In the genomic region with DNA sequence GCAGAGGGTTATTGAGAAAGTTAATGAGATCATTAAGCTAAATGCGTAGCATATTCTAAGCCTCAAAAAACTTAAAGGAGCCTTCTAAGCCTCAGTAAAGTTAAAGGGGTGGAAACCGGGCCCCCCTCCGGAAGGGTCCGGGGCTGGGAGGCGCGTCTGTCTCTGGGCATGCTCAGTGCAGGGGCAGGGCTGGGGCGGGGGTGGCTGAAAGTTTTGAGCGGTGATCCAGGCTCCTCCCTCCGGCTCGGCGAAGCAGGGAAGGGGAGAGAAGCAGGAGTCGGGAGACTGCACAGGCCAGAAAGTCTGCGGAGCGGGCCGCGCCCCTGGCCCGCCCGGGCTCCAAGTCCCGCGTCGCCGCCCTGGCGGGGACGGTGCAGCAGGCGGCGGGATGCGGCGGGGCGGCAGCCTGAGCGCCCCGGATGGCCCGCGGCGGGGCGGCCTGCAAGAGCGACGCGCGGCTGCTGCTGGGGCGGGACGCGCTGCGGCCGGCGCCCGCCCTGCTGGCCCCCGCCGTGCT, we compare ENCODE assay signal across 8 cellular contexts.
DNase-seq lines count a peak whose midpoint lies in the region; ATAC-seq and TF ChIP-seq lines count a peak whose summit lies in the region.

A gene (plus strand): TSS at position 240 of the 517 bp plus-strand sequence. CDS start 180 bp downstream, at position 420.

- peaks cover 8% of the 10 kb centered on the region for H3K9me3 Mint-ChIP-seq in dendritic cell treated with granulocyte-macrophage colony-stimulating factor and Interleukin-4, amounts not matched to agents 40 ng/mL and 50 ng/mL, for 4 days

- H3K27me3 ChIP-seq in layer of hippocampus (ENCODE audit: control insufficient read depth, insufficient read depth, low read length), result peaks cover 26% of the 10 kb centered on the region

- ATAC-seq in HG03025 (IDR thresholded peaks at IDR 0.05; ENCODE audit: low FRiP score, unreplicated experiment) (peak; percentile 51), SK-N-SH treated with all-trans-retinoic acid at 6 μM for 48 hours (peak; percentile 96), HG02623 (IDR thresholded peaks at IDR 0.05; ENCODE audit: unreplicated experiment) (no peak)

- H3K27me3 Mint-ChIP-seq in dendritic cell treated with granulocyte-macrophage colony-stimulating factor and Interleukin-4, amounts not matched to agents 40 ng/mL and 50 ng/mL, for 4 days, result peaks cover 73% of the 10 kb centered on the region

- DNase-seq in D341Med (ENCODE audit: low spot score) (peak; percentile 72), NOMO-1 treated with dmso at 0.1 percent for 144 hours (lab: John Stamatoyannopoulos, UW; ENCODE audit: unreplicated experiment) (no peak)
- peak; percentile 28 to 38 for DNase-seq in stimulated activated CD4-positive, alpha-beta T cell treated with anti-CD3 and anti-CD28 coated beads, Interleukin-2, amount 100 ng/mL, for 24 hours

- peak within 1 kb of the TSS; percentile 46 for H3K27ac ChIP-seq in layer of hippocampus (ENCODE audit: low read depth, low read length)

- H3K4me1 Mint-ChIP-seq in dendritic cell treated with granulocyte-macrophage colony-stimulating factor and Interleukin-4, amounts not matched to agents 40 ng/mL and 50 ng/mL, for 4 days (ENCODE audit: low read depth), result peaks cover 22% of the 10 kb centered on the region

- no peak within 1 kb of the TSS for H3K27ac Mint-ChIP-seq in dendritic cell treated with granulocyte-macrophage colony-stimulating factor and Interleukin-4, amounts not matched to agents 40 ng/mL and 50 ng/mL, for 4 days

- H3K4me3 Mint-ChIP-seq in dendritic cell treated with granulocyte-macrophage colony-stimulating factor and Interleukin-4, amounts not matched to agents 40 ng/mL and 50 ng/mL, for 4 days, result peak within 1 kb of the TSS; percentile 76

- H3K36me3 Mint-ChIP-seq in dendritic cell treated with granulocyte-macrophage colony-stimulating factor and Interleukin-4, amounts not matched to agents 40 ng/mL and 50 ng/mL, for 4 days (ENCODE audit: low read depth), result no peaks in the 10 kb centered on the region

- intact Hi-C loops in dendritic cell treated with granulocyte-macrophage colony-stimulating factor and Interleukin-4, amounts not matched to agents 40 ng/mL and 50 ng/mL, for 4 days (cut with micrococcal nuclease), result no loop called here

TF ChIP-seq in SK-N-SH treated with all-trans-retinoic acid at 6 μM for 48 hours, 23 proteins besides CTCF, POLR2A, EP300 and RAD21:
- TF ChIP-seq ZNF8 (CRISPR knock-in tag; IDR thresholded peaks at IDR 0.05), result no peak
- TF ChIP-seq TOX (CRISPR knock-in tag; IDR thresholded peaks at IDR 0.05; ENCODE audit: borderline replicate concordance), result no peak
- TF ChIP-seq BACH2 (CRISPR knock-in tag; IDR thresholded peaks at IDR 0.05; ENCODE audit: borderline replicate concordance), result no peak
- TF ChIP-seq ZC3H10 (CRISPR knock-in tag; IDR thresholded peaks at IDR 0.05), result no peak
- TF ChIP-seq, protein P1, sequence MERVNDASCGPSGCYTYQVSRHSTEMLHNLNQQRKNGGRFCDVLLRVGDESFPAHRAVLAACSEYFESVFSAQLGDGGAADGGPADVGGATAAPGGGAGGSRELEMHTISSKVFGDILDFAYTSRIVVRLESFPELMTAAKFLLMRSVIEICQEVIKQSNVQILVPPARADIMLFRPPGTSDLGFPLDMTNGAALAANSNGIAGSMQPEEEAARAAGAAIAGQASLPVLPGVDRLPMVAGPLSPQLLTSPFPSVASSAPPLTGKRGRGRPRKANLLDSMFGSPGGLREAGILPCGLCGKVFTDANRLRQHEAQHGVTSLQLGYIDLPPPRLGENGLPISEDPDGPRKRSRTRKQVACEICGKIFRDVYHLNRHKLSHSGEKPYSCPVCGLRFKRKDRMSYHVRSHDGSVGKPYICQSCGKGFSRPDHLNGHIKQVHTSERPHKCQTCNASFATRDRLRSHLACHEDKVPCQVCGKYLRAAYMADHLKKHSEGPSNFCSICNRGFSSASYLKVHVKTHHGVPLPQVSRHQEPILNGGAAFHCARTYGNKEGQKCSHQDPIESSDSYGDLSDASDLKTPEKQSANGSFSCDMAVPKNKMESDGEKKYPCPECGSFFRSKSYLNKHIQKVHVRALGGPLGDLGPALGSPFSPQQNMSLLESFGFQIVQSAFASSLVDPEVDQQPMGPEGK (CRISPR knock-in tag; IDR thresholded peaks at IDR 0.05; ENCODE audit: borderline replicate concordance), result no peak
- TF ChIP-seq, protein P2, sequence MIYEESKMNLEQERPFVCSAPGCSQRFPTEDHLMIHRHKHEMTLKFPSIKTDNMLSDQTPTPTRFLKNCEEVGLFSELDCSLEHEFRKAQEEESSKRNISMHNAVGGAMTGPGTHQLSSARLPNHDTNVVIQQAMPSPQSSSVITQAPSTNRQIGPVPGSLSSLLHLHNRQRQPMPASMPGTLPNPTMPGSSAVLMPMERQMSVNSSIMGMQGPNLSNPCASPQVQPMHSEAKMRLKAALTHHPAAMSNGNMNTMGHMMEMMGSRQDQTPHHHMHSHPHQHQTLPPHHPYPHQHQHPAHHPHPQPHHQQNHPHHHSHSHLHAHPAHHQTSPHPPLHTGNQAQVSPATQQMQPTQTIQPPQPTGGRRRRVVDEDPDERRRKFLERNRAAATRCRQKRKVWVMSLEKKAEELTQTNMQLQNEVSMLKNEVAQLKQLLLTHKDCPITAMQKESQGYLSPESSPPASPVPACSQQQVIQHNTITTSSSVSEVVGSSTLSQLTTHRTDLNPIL (CRISPR knock-in tag; IDR thresholded peaks at IDR 0.05; ENCODE audit: low read depth), result no peak
- no peak for TF ChIP-seq TCF4 (CRISPR knock-in tag; IDR thresholded peaks at IDR 0.05; ENCODE audit: borderline replicate concordance)
- no peak for TF ChIP-seq PPARA (CRISPR knock-in tag; IDR thresholded peaks at IDR 0.05; ENCODE audit: borderline replicate concordance)
